Comparison of ENCODE assay signal across 8 cellular contexts in genomic region chr2:231662811-231663457, GRCh38. TPM values are rescaled to one million over a fixed set of nuclear protein-coding genes. Genes with fewer than 3 reads are reported as not detected.
DNase-seq lines count a peak whose midpoint lies in the region; ATAC-seq and TF ChIP-seq lines count a peak whose summit lies in the region.

No MANE protein-coding gene starts in this region.

- H3K9ac ChIP-seq in OCI-LY1 (ENCODE audit: low read length) (peak overlapping the region; percentile 100), parathyroid adenoma (no peak overlapping the region)

- H3K27ac ChIP-seq in CD8-positive, alpha-beta memory T cell (ENCODE audit: low read depth, low read length), result peak overlapping the region; percentile 83
- peak overlapping the region; percentile 100 for H3K27ac ChIP-seq in OCI-LY1 (ENCODE audit: low read depth, low read length, poor library complexity, severe bottlenecking)
- peak overlapping the region; percentile 78 for H3K27ac ChIP-seq in parathyroid adenoma

- H4K20me1 ChIP-seq in OCI-LY1 (ENCODE audit: insufficient read depth, low read length), result no peaks in the 10 kb centered on the region

- H3K4me2 ChIP-seq in OCI-LY1 (ENCODE audit: low read length), result peak overlapping the region; percentile 96
- H3K4me2 ChIP-seq in parathyroid adenoma (ENCODE audit: low read length), result peak overlapping the region; percentile 67

- H3K27me3 ChIP-seq in CD8-positive, alpha-beta memory T cell (ENCODE audit: insufficient read depth, low read length, poor library complexity, severe bottlenecking), result no peaks in the 10 kb centered on the region
- no peaks in the 10 kb centered on the region for H3K27me3 ChIP-seq in OCI-LY1 (ENCODE audit: insufficient read depth, low read length)
- H3K27me3 ChIP-seq in parathyroid adenoma (ENCODE audit: control insufficient read depth, insufficient read depth, low read length), result no peaks in the 10 kb centered on the region

- POLR2A ChIA-PET in CD8-positive, alpha-beta memory T cell (lab: Charles Lee), result interaction anchor here (0.6 to 2.6 kb wide), 6 partner anchors 12 to 199 kb away, joined by 5 to 48 read pairs (median 6); partner anchors contain the start of genes NCL and PTMA

- peaks cover 3% of the 10 kb centered on the region; the same call in 1 of the 2 replicates for H3F3A ChIP-seq in OCI-LY1 (ENCODE audit: insufficient read depth, low read length)

- H3K4me1 Mint-ChIP-seq in CD8-positive, alpha-beta memory T cell, result peaks cover 7 to 15% (median 12%) of the 10 kb centered on the region in 3 donors

- peak overlapping the region; percentile 92 to 97 (median 96) for H3K27ac Mint-ChIP-seq in CD8-positive, alpha-beta memory T cell

- TF ChIP-seq CTCF in OCI-LY1 (IDR thresholded peaks at IDR 0.05; ENCODE audit: low read length) (no peak), epithelial cell of proximal tubule (conservative IDR thresholded peaks at IDR 0.05; ENCODE audit: low read depth, low read length) (no peak), parathyroid adenoma (IDR thresholded peaks at IDR 0.05) (no peak)

- no peak overlapping the region for H2AFZ ChIP-seq in OCI-LY1 (ENCODE audit: low read length)
- H2AFZ ChIP-seq in parathyroid adenoma, result peak overlapping the region; percentile 94

- peaks cover 0 to 3% of the 10 kb centered on the region in 2 donors for H3K27me3 Mint-ChIP-seq in CD8-positive, alpha-beta memory T cell

- H3K9me3 Mint-ChIP-seq in CD8-positive, alpha-beta memory T cell, result peaks cover 0 to 4% (median 0%) of the 10 kb centered on the region in 5 donors

- no peaks in the 10 kb centered on the region for H3K9me2 ChIP-seq in OCI-LY1 (ENCODE audit: low read depth, low read length)

- DNase-seq in CD8-positive, alpha-beta memory T cell, result peak in 1 of 5 donors; percentile 61
- DNase-seq in epithelial cell of proximal tubule (ENCODE audit: low read depth), result no peak

- peaks cover 0 to 2% (median 0%) of the 10 kb centered on the region in 3 donors for H3K36me3 Mint-ChIP-seq in CD8-positive, alpha-beta memory T cell

- H3K4me3 Mint-ChIP-seq in CD8-positive, alpha-beta memory T cell, result peak overlapping the region; percentile 74 to 88 (median 79)

- ATAC-seq in GM21447 (IDR thresholded peaks at IDR 0.05; ENCODE audit: unreplicated experiment) (no peak), GM19328 (IDR thresholded peaks at IDR 0.05; ENCODE audit: unreplicated experiment) (no peak), GM18858 (IDR thresholded peaks at IDR 0.05; ENCODE audit: unreplicated experiment) (no peak), HG02852 (IDR thresholded peaks at IDR 0.05; ENCODE audit: unreplicated experiment) (no peak)

- H3K36me3 ChIP-seq in CD8-positive, alpha-beta memory T cell (ENCODE audit: insufficient read depth, low read length), result no peaks in the 10 kb centered on the region
- H3K36me3 ChIP-seq in OCI-LY1 (ENCODE audit: insufficient read depth, low read length) (peaks cover 18% of the 10 kb centered on the region; the same call in 1 of the 2 replicates), parathyroid adenoma (ENCODE audit: control insufficient read depth, insufficient read depth, low read length) (no peaks in the 10 kb centered on the region)

- H3K79me2 ChIP-seq in OCI-LY1 (ENCODE audit: insufficient read depth, low read length), result peaks cover 12% of the 10 kb centered on the region; the same call in 1 of the 2 replicates
- no peaks in the 10 kb centered on the region for H3K79me2 ChIP-seq in parathyroid adenoma

- CTCF ChIA-PET in CD8-positive, alpha-beta memory T cell (lab: Charles Lee), result interaction anchor here (1.0 to 10.1 kb wide), 5 partner anchors 12 to 51 kb away, joined by 4 to 84 read pairs (median 23); no protein-coding TSS in a partner anchor

- H3K4me3 ChIP-seq in CD8-positive, alpha-beta memory T cell (ENCODE audit: low read length), result peak overlapping the region; percentile 56
- H3K4me3 ChIP-seq in OCI-LY1 (ENCODE audit: low read depth, low read length, poor library complexity, severe bottlenecking) (peak overlapping the region; percentile 92), epithelial cell of proximal tubule (ENCODE audit: low read depth, low read length) (peak overlapping the region; percentile 54), parathyroid adenoma (ENCODE audit: low read depth, low read length) (peak overlapping the region; percentile 41)

- peaks cover 11% of the 10 kb centered on the region for H3K4me1 ChIP-seq in CD8-positive, alpha-beta memory T cell (ENCODE audit: insufficient read depth, low read length)
- H3K4me1 ChIP-seq in OCI-LY1 (ENCODE audit: insufficient read depth, low read length, severe bottlenecking) (peaks cover 57% of the 10 kb centered on the region), parathyroid adenoma (peaks cover 12% of the 10 kb centered on the region)

- H3K9me3 ChIP-seq in CD8-positive, alpha-beta memory T cell (ENCODE audit: low read length), result no peaks in the 10 kb centered on the region
- H3K9me3 ChIP-seq in OCI-LY1 (ENCODE audit: low read length), result 0 out of 2 replicates have a peak, but pooled peaks cover 6% of the 10 kb centered on the region
- no peaks in the 10 kb centered on the region for H3K9me3 ChIP-seq in parathyroid adenoma (ENCODE audit: control insufficient read depth, low read length)

RNA-seq across cellular contexts. Expression of gene PTMA, which starts 45.4 kb away (rescaled TPM):
- total RNA-seq in CD8-positive, alpha-beta memory T cell, result 1,000 to 10,000 TPM; 2,403 to 2,474 TPM
- 1,830 TPM for polyA plus RNA-seq in CD8-positive, alpha-beta memory T cell
- 1,797 and 2,011 TPM in 2 replicates for total RNA-seq in epithelial cell of proximal tubule

Comparison
In these comparisons a context has a peak if more than half of its experiments do, and no peak if none do; other contexts are left out.
1. H3K4me3 ChIP-seq: peak in every context shown above with its lines; median percentile 92 in OCI-LY1; 56 in CD8-positive, alpha-beta memory T cell; 54 in epithelial cell of proximal tubule; 41 in parathyroid adenoma.